Comparison of ENCODE assay signal across 10 cellular contexts in genomic region chr18:904135-905090, GRCh38. TPM values are rescaled to one million over a fixed set of nuclear protein-coding genes. Genes with fewer than 3 reads are reported as not detected.
A peak's percentile ranks its signal among the peaks of the same experiment; 100 is the strongest.
DNase-seq lines count a peak whose midpoint lies in the region; ATAC-seq, FAIRE-seq and TF ChIP-seq lines count a peak whose summit lies in the region.
"Had no signal": no experiment of that assay in that cellular context is flagged by ENCODE, and none has a peak within 500 bp of the region (broad histone marks: within the 10 kb centered on the region; RNA-seq: fewer than 3 reads in every experiment).

Gene ADCYAP1 (plus strand): TSS chr18:904871. CDS start chr18:905387, 516 bp downstream.

- peaks cover 41% of the 10 kb centered on the region for H3K4me1 ChIP-seq in iPS-18a (ENCODE audit: control insufficient read depth, low read depth, low read length)

- H3K27ac ChIP-seq in CD4-positive, alpha-beta T cell (ENCODE audit: low read depth, low read length), result no peak within 1 kb of the TSS
- H3K27ac ChIP-seq in iPS-18a (ENCODE audit: low read length), result no peak within 1 kb of the TSS
- H3K27ac ChIP-seq: thyroid gland had no signal

- H3K36me3 ChIP-seq in iPS-18a (ENCODE audit: control insufficient read depth, low read depth, low read length), result no peaks in the 10 kb centered on the region
- H3K36me3 ChIP-seq: thyroid gland had no signal

- no peak within 1 kb of the TSS for H3K27ac Mint-ChIP-seq in CD4-positive, alpha-beta T cell

- POLR2A ChIA-PET in CD4-positive, alpha-beta T cell (lab: Charles Lee), result no interaction called here

- ATAC-seq in CD4-positive, alpha-beta T cell (ENCODE audit: poor library complexity), result no peak
- no peak for ATAC-seq in HG03196 (IDR thresholded peaks at IDR 0.05; ENCODE audit: unreplicated experiment)

- DNase-seq in CD4-positive, alpha-beta T cell, result no peak
- DNase-seq in GM19239 (ENCODE audit: insufficient read length, low spot score), result peak; percentile 13
- peak; percentile 11 for DNase-seq in SK-MEL-5 (ENCODE audit: low read depth, low spot score)
- no peak for DNase-seq in ureter (ENCODE audit: low spot score)
- DNase-seq in COLO829 (ENCODE audit: low spot score), result no peak
- DNase-seq in 8988T, result no peak
- DNase-seq: NCI-H2081 treated with DMSO at 0.1 percent for 48 hours had no signal

- no peak for FAIRE-seq in GM19239 (lab: Jason Lieb, UNC)

- intact Hi-C loops in CD4-positive, alpha-beta T cell (cut with DNase I, micrococcal nuclease), result no loop called here

- no peak within 1 kb of the TSS for H3K9ac ChIP-seq in iPS-18a (ENCODE audit: low read length)

- CTCF ChIA-PET in CD4-positive, alpha-beta T cell (lab: Charles Lee), result no interaction called here

- H3K4me1 Mint-ChIP-seq in CD4-positive, alpha-beta T cell (ENCODE audit: low read depth), result peaks cover 17% of the 10 kb centered on the region

- H3K4me3 ChIP-seq in iPS-18a (ENCODE audit: low read length), result peak within 1 kb of the TSS; percentile 60
- H3K4me3 ChIP-seq: thyroid gland had no signal

- H3K9me3 ChIP-seq in CD4-positive, alpha-beta T cell (ENCODE audit: control insufficient read depth, low read length), result no peaks in the 10 kb centered on the region
- H3K9me3 ChIP-seq in iPS-18a (ENCODE audit: control insufficient read depth, low read depth, low read length), result no peaks in the 10 kb centered on the region
- H3K9me3 ChIP-seq: thyroid gland had no signal

- in situ Hi-C loops in SK-MEL-5 (cut with HindIII; ENCODE audit: low pct_unique_long_range_greater_than_20kb, low sequenced_read_pairs), result no loop called here

- H3K9me3 Mint-ChIP-seq in CD4-positive, alpha-beta T cell, result peaks cover 3% of the 10 kb centered on the region

- H3K27me3 Mint-ChIP-seq in CD4-positive, alpha-beta T cell, result peaks cover 80% of the 10 kb centered on the region

- peaks cover 94% of the 10 kb centered on the region for H3K27me3 ChIP-seq in CD4-positive, alpha-beta T cell (ENCODE audit: control insufficient read depth, insufficient read depth, low read length)
- peaks cover 94% of the 10 kb centered on the region for H3K27me3 ChIP-seq in iPS-18a (ENCODE audit: control insufficient read depth, insufficient read depth, low read length)

- H3K4me3 Mint-ChIP-seq in CD4-positive, alpha-beta T cell, result peak within 1 kb of the TSS; percentile 25

- no peaks in the 10 kb centered on the region for H3K36me3 Mint-ChIP-seq in CD4-positive, alpha-beta T cell (ENCODE audit: low read depth)

- no peak for TF ChIP-seq CTCF in CD4-positive, alpha-beta T cell (IDR thresholded peaks at IDR 0.05)

RNA-seq across cellular contexts. Expression of gene ADCYAP1, which starts in this region (rescaled TPM):
- total RNA-seq in CD4-positive, alpha-beta T cell, result not detected
- total RNA-seq in SK-MEL-5 (2014; rRNA removed; shearing (Covaris generic)), result not detected in 2 replicates
- polyA plus RNA-seq in SK-MEL-5 (2015; cell fraction: cytosol; rRNA removed), result not detected in 2 replicates
- polyA plus RNA-seq in SK-MEL-5 (2015; cell fraction: nucleus; rRNA removed), result 0.11 and 0.15 TPM in 2 replicates
- 0.18 TPM for total RNA-seq in ureter

Comparison
In these comparisons a context has a peak if more than half of its experiments do, and no peak if none do; other contexts are left out.
1. Peak in DNase-seq in SK-MEL-5; RNA of the gene not detected or under 1 TPM.